In the genomic region with DNA sequence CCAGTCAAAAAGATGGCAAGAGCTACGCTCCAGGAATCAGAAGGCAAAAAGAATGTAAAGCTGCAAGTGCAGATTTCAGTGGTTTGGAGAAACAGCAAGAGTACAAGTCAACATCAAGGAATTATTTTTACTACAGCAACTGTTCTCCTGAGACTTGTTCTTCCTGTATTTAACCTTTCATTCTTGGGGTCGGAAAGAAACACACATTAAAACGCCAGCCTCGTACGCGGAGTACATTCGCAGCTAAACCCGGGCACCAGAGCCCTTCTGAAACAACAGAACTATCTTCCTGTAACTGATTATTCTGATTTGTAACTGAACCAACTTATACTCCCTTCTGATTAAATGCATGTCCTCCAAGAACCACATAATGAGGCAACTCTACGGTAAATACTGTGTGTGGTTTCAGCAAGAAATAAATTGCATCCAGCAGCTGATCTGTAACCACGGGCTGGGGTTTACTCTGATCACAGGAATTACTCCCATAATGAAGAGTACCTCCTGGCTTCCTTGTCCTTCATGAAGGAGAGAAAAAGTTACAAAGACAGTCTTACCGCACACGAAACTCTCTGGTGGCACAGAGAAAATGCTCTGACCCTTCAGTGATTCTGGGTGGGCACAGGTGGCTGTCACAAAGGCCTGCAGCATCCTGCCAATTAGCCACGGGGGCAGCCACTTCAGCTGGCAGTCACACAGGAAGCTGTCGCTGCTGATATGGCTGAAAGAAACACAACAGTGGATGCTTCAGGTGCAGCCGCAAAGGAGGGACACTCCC, we compare ENCODE assay signal across 8 cellular contexts.
A peak's percentile ranks its signal among the peaks of the same experiment; 100 is the strongest.
DNase-seq lines count a peak whose midpoint lies in the region; ATAC-seq and TF ChIP-seq lines count a peak whose summit lies in the region.

No MANE protein-coding gene starts in this region.

- no peak for TF ChIP-seq POLR2A in IMR-90 (IDR thresholded peaks at IDR 0.05; ENCODE audit: low read depth, low read length)
- no peak for TF ChIP-seq POLR2A in vagina (IDR thresholded peaks at IDR 0.05)

- no peak overlapping the region for H3K4me2 ChIP-seq in IMR-90 (ENCODE audit: low read depth, low read length)
- no peak overlapping the region for H3K4me2 ChIP-seq in mesendoderm (ENCODE audit: low read length)

- CTCF ChIA-PET in IMR-90 (lab: Yijun Ruan, JAX), result interaction anchor here (1.3 kb wide), 1 partner anchor 10 kb away, joined by 4 read pairs; no protein-coding TSS in a partner anchor

- intact Hi-C loops in IMR-90 (cut with micrococcal nuclease) (no loop called here), vagina (cut with DNase I) (no loop called here)

- H2AK5ac ChIP-seq in IMR-90 (ENCODE audit: low read depth, low read length) (no peak overlapping the region), mesendoderm (ENCODE audit: low read length) (no peak overlapping the region)

- H2BK120ac ChIP-seq in IMR-90 (ENCODE audit: low read depth, low read length) (no peak overlapping the region), mesendoderm (ENCODE audit: low read depth, low read length) (no peak overlapping the region)

- no peak overlapping the region for H4K8ac ChIP-seq in IMR-90 (ENCODE audit: low read depth in 2 of 2, low read length in 2 of 2)
- no peak overlapping the region for H4K8ac ChIP-seq in mesendoderm (ENCODE audit: low read depth, low read length)

- H3K4ac ChIP-seq in IMR-90 (ENCODE audit: low read depth, low read length) (peak overlapping the region; percentile 18; the same call in 1 of the 2 replicates), mesendoderm (ENCODE audit: low read depth, low read length) (no peak overlapping the region)

- H2AFZ ChIP-seq in IMR-90 (replicated peaks; ENCODE audit: low read length, poor library complexity), result no peak overlapping the region

- H3K27ac ChIP-seq in IMR-90 (ENCODE audit: insufficient read depth, low read length), result peak overlapping the region; percentile 35
- H3K27ac ChIP-seq in mesendoderm (ENCODE audit: low read depth, low read length), result no peak overlapping the region
- H3K27ac ChIP-seq in vagina, result peak overlapping the region; percentile 45

- TF ChIP-seq CTCF in AG10803 (conservative IDR thresholded peaks at IDR 0.05; ENCODE audit: low read length) (no peak), GM20000 (IDR thresholded peaks at IDR 0.05; ENCODE audit: extremely low read depth, missing control alignments) (no peak), IMR-90 (conservative IDR thresholded peaks at IDR 0.05; ENCODE audit: low read depth, low read length) (no peak), vagina (IDR thresholded peaks at IDR 0.05) (no peak)

- ATAC-seq in IMR-90 (ENCODE audit: low read depth), result no peak

- H3K27me3 ChIP-seq in IMR-90 (ENCODE audit: control insufficient read depth, insufficient read depth, low read length) (no peaks in the 10 kb centered on the region), mesendoderm (ENCODE audit: insufficient read depth, low read length, poor library complexity) (no peaks in the 10 kb centered on the region), vagina (no peaks in the 10 kb centered on the region)

- H2AK9ac ChIP-seq in IMR-90 (replicated peaks; ENCODE audit: low read depth, low read length, poor library complexity), result no peak overlapping the region

- H3K56ac ChIP-seq in IMR-90 (ENCODE audit: extremely low read depth, insufficient read depth, low read length) (no peak overlapping the region), mesendoderm (ENCODE audit: low read length) (no peak overlapping the region)

- no peak overlapping the region for H3K9ac ChIP-seq in IMR-90 (ENCODE audit: low read depth, low read length)
- no peak overlapping the region for H3K9ac ChIP-seq in mesendoderm (ENCODE audit: low read length)

- H3K9me3 ChIP-seq in IMR-90 (ENCODE audit: control insufficient read depth, insufficient read depth, low read length) (no peaks in the 10 kb centered on the region), vagina (no peaks in the 10 kb centered on the region)

- no peak overlapping the region for H3K23ac ChIP-seq in IMR-90 (ENCODE audit: low read depth, low read length)
- peak overlapping the region; percentile 6 for H3K23ac ChIP-seq in mesendoderm (ENCODE audit: low read length)

- no peak overlapping the region; the same call in 1 of the 2 replicates for H4K91ac ChIP-seq in IMR-90 (ENCODE audit: insufficient read depth, low read depth, low read length)

- no peaks in the 10 kb centered on the region for H3K79me2 ChIP-seq in mesendoderm (ENCODE audit: control insufficient read depth, insufficient read depth, low read length)

- POLR2A ChIA-PET in IMR-90 (lab: Charles Lee; ENCODE audit: unreplicated experiment), result no interaction called here

- H3K9me1 ChIP-seq in IMR-90 (ENCODE audit: insufficient read depth, low read length), result peaks cover 23% of the 10 kb centered on the region

- no peak overlapping the region for H2BK5ac ChIP-seq in IMR-90 (ENCODE audit: low read depth, low read length, poor library complexity, severe bottlenecking)
- no peak overlapping the region for H2BK5ac ChIP-seq in mesendoderm (ENCODE audit: low read length)

- dilution Hi-C loops in IMR-90 (cut with HindIII; ENCODE audit: low sequenced_read_pairs, unreplicated experiment), result no loop called here

- TF ChIP-seq RAD21 in IMR-90 (IDR thresholded peaks at IDR 0.05; ENCODE audit: low read length), result no peak

- H2BK20ac ChIP-seq in IMR-90 (ENCODE audit: low read depth, low read length), result no peak overlapping the region; the same call in 1 of the 2 replicates

- H4K5ac ChIP-seq in IMR-90 (ENCODE audit: low read depth, low read length) (no peak overlapping the region), mesendoderm (ENCODE audit: low read length) (no peak overlapping the region)

- in situ Hi-C loops in IMR-90 (cut with MboI; ENCODE audit: low sequenced_read_pairs), result no loop called here

- H3K18ac ChIP-seq in IMR-90 (ENCODE audit: low read depth, low read length), result no peak overlapping the region
- H3K18ac ChIP-seq in mesendoderm (ENCODE audit: low read length), result no peak overlapping the region

- H3K36me3 ChIP-seq in IMR-90 (ENCODE audit: control insufficient read depth, insufficient read depth, low read length), result peaks cover 57% of the 10 kb centered on the region
- H3K36me3 ChIP-seq in mesendoderm (ENCODE audit: control insufficient read depth, insufficient read depth, low read length), result peaks cover 3% of the 10 kb centered on the region
- no peaks in the 10 kb centered on the region for H3K36me3 ChIP-seq in vagina

- H3K4me1 ChIP-seq in IMR-90 (ENCODE audit: control insufficient read depth, insufficient read depth, low read length), result peaks cover 13% of the 10 kb centered on the region
- no peaks in the 10 kb centered on the region for H3K4me1 ChIP-seq in mesendoderm (ENCODE audit: control insufficient read depth, low read depth, low read length)
- H3K4me1 ChIP-seq in vagina, result peaks cover 30% of the 10 kb centered on the region

- no peaks in the 10 kb centered on the region for H4K20me1 ChIP-seq in IMR-90 (ENCODE audit: insufficient read depth, low read length)

- H3K79me1 ChIP-seq in IMR-90 (ENCODE audit: low read depth in 1 of 2, low read length in 2 of 2), result peaks cover 0 to 5% of the 10 kb centered on the region in 2 experiments; a peak in 1 of 4 replicates
- H3K79me1 ChIP-seq in mesendoderm (ENCODE audit: low read length), result no peaks in the 10 kb centered on the region

- no TSS peak for BruUV-seq in IMR-90 (replicated peaks; lab: Mats Ljungman, UMichigan)

- 0 out of 3 replicates have a peak overlapping the region, but pooled peaks have one; percentile 44 for H2BK15ac ChIP-seq in IMR-90 (ENCODE audit: low read depth, low read length)
- H2BK15ac ChIP-seq in mesendoderm (replicated peaks; ENCODE audit: low read depth), result no peak overlapping the region

- H3K4me3 ChIP-seq in AG10803 (ENCODE audit: low read length) (no peak overlapping the region), IMR-90 (ENCODE audit: insufficient read depth, low read depth, low read length) (no peak overlapping the region), mesendoderm (ENCODE audit: low read length) (no peak overlapping the region), vagina (no peak overlapping the region)

- WGBS in IMR-90 (ENCODE audit: extremely low coverage in 2 of 2, insufficient read length in 1 of 2), 2 experiments, result 88% methylated on average over 7 of the region's 15 CpGs; no CpG with 5 or more reads in 1 of the 2 experiments
- WGBS in mesendoderm (ENCODE audit: extremely low coverage, insufficient coverage, low lambda C conversion rate), result no CpG with 5 or more reads among the region's 15 CpGs

- no peak overlapping the region for H3K14ac ChIP-seq in IMR-90 (replicated peaks; ENCODE audit: low read depth, low read length)

- DNase-seq in AG10803 (ENCODE audit: low read depth), result peak; percentile 74
- peak; percentile 81 for DNase-seq in GM20000 (ENCODE audit: low spot score)
- DNase-seq in IMR-90, result peak; percentile 14
- peak; percentile 66 for DNase-seq in activated gamma-delta T cell treated with Interleukin-2 at 50 U/mL for 16 hours
- DNase-seq in mesendoderm, result no peak
- DNase-seq in vagina (ENCODE audit: extremely low spot score in 2 of 2), result no peak
- DNase-seq in DMS 273 (lab: John Stamatoyannopoulos, UW; ENCODE audit: unreplicated experiment), result no peak
- DNase-seq in NAMALWA (ENCODE audit: low spot score), result no peak

TF ChIP-seq in IMR-90, 13 proteins besides CTCF, POLR2A, EP300 and RAD21 (continues in another document):
- TF ChIP-seq MAZ (IDR thresholded peaks at IDR 0.05; ENCODE audit: borderline replicate concordance, low read depth, low read length) (no peak), RFX5 (IDR thresholded peaks at IDR 0.05; ENCODE audit: low read depth, low read length) (no peak), CEBPB (IDR thresholded peaks at IDR 0.05; ENCODE audit: low read depth, low read length) (no peak), MXI1 (IDR thresholded peaks at IDR 0.05; ENCODE audit: borderline replicate concordance, low read depth, low read length) (no peak), NFE2L2 (IDR thresholded peaks at IDR 0.05; ENCODE audit: low read depth, low read length) (no peak)
- TF ChIP-seq, protein P1, sequence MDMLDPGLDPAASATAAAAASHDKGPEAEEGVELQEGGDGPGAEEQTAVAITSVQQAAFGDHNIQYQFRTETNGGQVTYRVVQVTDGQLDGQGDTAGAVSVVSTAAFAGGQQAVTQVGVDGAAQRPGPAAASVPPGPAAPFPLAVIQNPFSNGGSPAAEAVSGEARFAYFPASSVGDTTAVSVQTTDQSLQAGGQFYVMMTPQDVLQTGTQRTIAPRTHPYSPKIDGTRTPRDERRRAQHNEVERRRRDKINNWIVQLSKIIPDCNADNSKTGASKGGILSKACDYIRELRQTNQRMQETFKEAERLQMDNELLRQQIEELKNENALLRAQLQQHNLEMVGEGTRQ (IDR thresholded peaks at IDR 0.05; ENCODE audit: low read depth, low read length), result no peak
- TF ChIP-seq, protein P2, sequence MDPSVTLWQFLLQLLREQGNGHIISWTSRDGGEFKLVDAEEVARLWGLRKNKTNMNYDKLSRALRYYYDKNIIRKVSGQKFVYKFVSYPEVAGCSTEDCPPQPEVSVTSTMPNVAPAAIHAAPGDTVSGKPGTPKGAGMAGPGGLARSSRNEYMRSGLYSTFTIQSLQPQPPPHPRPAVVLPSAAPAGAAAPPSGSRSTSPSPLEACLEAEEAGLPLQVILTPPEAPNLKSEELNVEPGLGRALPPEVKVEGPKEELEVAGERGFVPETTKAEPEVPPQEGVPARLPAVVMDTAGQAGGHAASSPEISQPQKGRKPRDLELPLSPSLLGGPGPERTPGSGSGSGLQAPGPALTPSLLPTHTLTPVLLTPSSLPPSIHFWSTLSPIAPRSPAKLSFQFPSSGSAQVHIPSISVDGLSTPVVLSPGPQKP (IDR thresholded peaks at IDR 0.05; ENCODE audit: borderline replicate concordance, low read depth, low read length), result no peak

Comparison
In these comparisons a context has a peak if more than half of its experiments do, and no peak if none do; other contexts are left out.
1. DNase-seq: peak in AG10803 (single experiment), GM20000 (single experiment), IMR-90 (single experiment) and activated gamma-delta T cell treated with Interleukin-2 at 50 U/mL for 16 hours (single experiment); none in mesendoderm (single experiment), vagina (0 of 2), DMS 273 (single experiment) and NAMALWA (single experiment).